In genomic region chr2:176281267-176281666, GRCh38 we compare ENCODE assay signal across 20 cellular contexts. TPM values are rescaled to one million over a fixed set of nuclear protein-coding genes. Genes with fewer than 3 reads are reported as not detected.
A peak's percentile ranks its signal among the peaks of the same experiment; 100 is the strongest.
DNase-seq lines count a peak whose midpoint lies in the region; ATAC-seq and TF ChIP-seq lines count a peak whose summit lies in the region.
"Had no signal": no experiment of that assay in that cellular context is flagged by ENCODE, and none has a peak within 500 bp of the region (broad histone marks: within the 10 kb centered on the region; RNA-seq: fewer than 3 reads in every experiment).

No MANE protein-coding gene starts in this region.

- no peaks in the 10 kb centered on the region for H3K4me1 ChIP-seq in uterus

- peak; percentile 53 for DNase-seq in Daoy (ENCODE audit: low read depth)
- DNase-seq in LHCN-M2 (ENCODE audit: low read depth), result peak; percentile 19
- peak; percentile 56 for DNase-seq in astrocyte of the spinal cord (ENCODE audit: low read depth, low spot score)
- peak; percentile 57 for DNase-seq in kidney tubule cell (ENCODE audit: low spot score)
- no peak for DNase-seq in uterus
- DNase-seq in NCI-H524 treated with DMSO at 0.1 percent for 48 hours (lab: John Stamatoyannopoulos, UW), result no peak
- DNase-seq: DMS153; effector memory CD4-positive, alpha-beta T cell; glutamatergic neuron; H9; kidney; MM.1S; NCI-H2029 treated with DMSO at 0.1 percent for 48 hours; NCI-H748 treated with DMSO at 0.1 percent for 48 hours; Right ventricle myocardium superior; spleen had no signal

- TF ChIP-seq CTCF in astrocyte of the spinal cord (IDR thresholded peaks at IDR 0.05; ENCODE audit: low read depth, low read length), result no peak
- TF ChIP-seq CTCF in uterus (IDR thresholded peaks at IDR 0.05), result no peak

- no peaks in the 10 kb centered on the region for H3K36me3 ChIP-seq in uterus
- H3K36me3 ChIP-seq: BLaER1, spleen had no signal

- intact Hi-C loops in uterus (cut with DNase I; ENCODE audit: low total_unique reads), result no loop called here

- no peak for TF ChIP-seq POLR2A in uterus (IDR thresholded peaks at IDR 0.05)

- in situ Hi-C loops in astrocyte of the spinal cord (cut with HindIII; ENCODE audit: low sequenced_read_pairs), result no loop called here

- no peak overlapping the region for H3K27ac ChIP-seq in uterus
- H3K27ac ChIP-seq: BLaER1, HL-60, spleen had no signal

- H3K27me3 ChIP-seq in uterus, result no peaks in the 10 kb centered on the region
- H3K27me3 ChIP-seq: BLaER1, spleen had no signal

- H3K9me3 ChIP-seq in uterus, result no peaks in the 10 kb centered on the region
- H3K9me3 ChIP-seq: BLaER1, spleen had no signal

- ATAC-seq in HG03039 (IDR thresholded peaks at IDR 0.05; ENCODE audit: unreplicated experiment), result no peak
- no peak for ATAC-seq in HG03196 (IDR thresholded peaks at IDR 0.05; ENCODE audit: unreplicated experiment)

- H3K4me3 ChIP-seq in astrocyte of the spinal cord (ENCODE audit: low read depth, low read length) (no peak overlapping the region), uterus (no peak overlapping the region)
- H3K4me3 ChIP-seq: BLaER1, spleen had no signal

RNA-seq across cellular contexts. Expression of gene MTX2, which starts 12.0 kb away (rescaled TPM):
- total RNA-seq in Daoy (2014; rRNA removed; shearing (Covaris generic)), result 37.1 and 53.4 TPM in 2 replicates
- total RNA-seq in LHCN-M2 (2014; rRNA removed) (32.3 and 37.8 TPM in 2 replicates), uterus (10 to 100 TPM; 28.1 to 32.1 (median 31.3) TPM)
- 24.7 TPM for polyA plus RNA-seq in LHCN-M2 (2012)

Comparison
In these comparisons a context has a peak if more than half of its experiments do, and no peak if none do; other contexts are left out.
1. DNase-seq: peak in Daoy (single experiment), LHCN-M2 (single experiment), astrocyte of the spinal cord (single experiment) and kidney tubule cell (single experiment); none in uterus (0 of 2) and NCI-H524 treated with DMSO at 0.1 percent for 48 hours (single experiment).